ENCODE assay signal across 1 cellular context in the genomic region with DNA sequence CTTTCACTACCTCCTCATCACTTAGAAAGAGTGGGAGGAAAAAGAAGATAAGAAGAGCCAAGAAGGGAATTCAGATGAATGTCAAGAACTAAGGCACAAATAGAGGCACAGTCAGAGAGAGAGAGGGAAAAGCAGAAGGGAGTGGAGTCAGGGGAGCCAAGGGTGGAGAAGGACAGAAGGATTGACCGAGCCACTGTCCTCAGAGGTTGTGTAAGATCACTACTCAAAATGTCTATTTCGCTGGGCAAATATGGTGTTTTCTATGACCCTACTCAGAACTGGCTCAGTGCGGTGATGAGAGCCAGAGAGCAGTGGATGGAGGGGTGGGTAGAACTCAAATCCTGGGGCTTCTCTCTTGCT.
TF ChIP-seq lines count a peak whose summit lies in the region.

No MANE protein-coding gene starts in this region.

TF ChIP-seq in HepG2, 621 proteins besides CTCF, POLR2A, EP300 and RAD21 (continued from another document):
- TF ChIP-seq, protein P1, sequence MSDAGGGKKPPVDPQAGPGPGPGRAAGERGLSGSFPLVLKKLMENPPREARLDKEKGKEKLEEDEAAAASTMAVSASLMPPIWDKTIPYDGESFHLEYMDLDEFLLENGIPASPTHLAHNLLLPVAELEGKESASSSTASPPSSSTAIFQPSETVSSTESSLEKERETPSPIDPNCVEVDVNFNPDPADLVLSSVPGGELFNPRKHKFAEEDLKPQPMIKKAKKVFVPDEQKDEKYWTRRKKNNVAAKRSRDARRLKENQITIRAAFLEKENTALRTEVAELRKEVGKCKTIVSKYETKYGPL (CRISPR knock-in tag; IDR thresholded peaks at IDR 0.05), result no peak
- TF ChIP-seq, protein P2, sequence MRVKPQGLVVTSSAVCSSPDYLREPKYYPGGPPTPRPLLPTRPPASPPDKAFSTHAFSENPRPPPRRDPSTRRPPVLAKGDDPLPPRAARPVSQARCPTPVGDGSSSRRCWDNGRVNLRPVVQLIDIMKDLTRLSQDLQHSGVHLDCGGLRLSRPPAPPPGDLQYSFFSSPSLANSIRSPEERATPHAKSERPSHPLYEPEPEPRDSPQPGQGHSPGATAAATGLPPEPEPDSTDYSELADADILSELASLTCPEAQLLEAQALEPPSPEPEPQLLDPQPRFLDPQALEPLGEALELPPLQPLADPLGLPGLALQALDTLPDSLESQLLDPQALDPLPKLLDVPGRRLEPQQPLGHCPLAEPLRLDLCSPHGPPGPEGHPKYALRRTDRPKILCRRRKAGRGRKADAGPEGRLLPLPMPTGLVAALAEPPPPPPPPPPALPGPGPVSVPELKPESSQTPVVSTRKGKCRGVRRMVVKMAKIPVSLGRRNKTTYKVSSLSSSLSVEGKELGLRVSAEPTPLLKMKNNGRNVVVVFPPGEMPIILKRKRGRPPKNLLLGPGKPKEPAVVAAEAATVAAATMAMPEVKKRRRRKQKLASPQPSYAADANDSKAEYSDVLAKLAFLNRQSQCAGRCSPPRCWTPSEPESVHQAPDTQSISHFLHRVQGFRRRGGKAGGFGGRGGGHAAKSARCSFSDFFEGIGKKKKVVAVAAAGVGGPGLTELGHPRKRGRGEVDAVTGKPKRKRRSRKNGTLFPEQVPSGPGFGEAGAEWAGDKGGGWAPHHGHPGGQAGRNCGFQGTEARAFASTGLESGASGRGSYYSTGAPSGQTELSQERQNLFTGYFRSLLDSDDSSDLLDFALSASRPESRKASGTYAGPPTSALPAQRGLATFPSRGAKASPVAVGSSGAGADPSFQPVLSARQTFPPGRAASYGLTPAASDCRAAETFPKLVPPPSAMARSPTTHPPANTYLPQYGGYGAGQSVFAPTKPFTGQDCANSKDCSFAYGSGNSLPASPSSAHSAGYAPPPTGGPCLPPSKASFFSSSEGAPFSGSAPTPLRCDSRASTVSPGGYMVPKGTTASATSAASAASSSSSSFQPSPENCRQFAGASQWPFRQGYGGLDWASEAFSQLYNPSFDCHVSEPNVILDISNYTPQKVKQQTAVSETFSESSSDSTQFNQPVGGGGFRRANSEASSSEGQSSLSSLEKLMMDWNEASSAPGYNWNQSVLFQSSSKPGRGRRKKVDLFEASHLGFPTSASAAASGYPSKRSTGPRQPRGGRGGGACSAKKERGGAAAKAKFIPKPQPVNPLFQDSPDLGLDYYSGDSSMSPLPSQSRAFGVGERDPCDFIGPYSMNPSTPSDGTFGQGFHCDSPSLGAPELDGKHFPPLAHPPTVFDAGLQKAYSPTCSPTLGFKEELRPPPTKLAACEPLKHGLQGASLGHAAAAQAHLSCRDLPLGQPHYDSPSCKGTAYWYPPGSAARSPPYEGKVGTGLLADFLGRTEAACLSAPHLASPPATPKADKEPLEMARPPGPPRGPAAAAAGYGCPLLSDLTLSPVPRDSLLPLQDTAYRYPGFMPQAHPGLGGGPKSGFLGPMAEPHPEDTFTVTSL (CRISPR knock-in tag; IDR thresholded peaks at IDR 0.05; ENCODE audit: borderline replicate concordance), result no peak
- TF ChIP-seq NFRKB (IDR thresholded peaks at IDR 0.05), result peak; percentile 57; the same call in 1 of the 2 replicates
- peak; percentile 37 for TF ChIP-seq ZNF282 (IDR thresholded peaks at IDR 0.05; ENCODE audit: partially characterized antibody)
- TF ChIP-seq, protein P3, sequence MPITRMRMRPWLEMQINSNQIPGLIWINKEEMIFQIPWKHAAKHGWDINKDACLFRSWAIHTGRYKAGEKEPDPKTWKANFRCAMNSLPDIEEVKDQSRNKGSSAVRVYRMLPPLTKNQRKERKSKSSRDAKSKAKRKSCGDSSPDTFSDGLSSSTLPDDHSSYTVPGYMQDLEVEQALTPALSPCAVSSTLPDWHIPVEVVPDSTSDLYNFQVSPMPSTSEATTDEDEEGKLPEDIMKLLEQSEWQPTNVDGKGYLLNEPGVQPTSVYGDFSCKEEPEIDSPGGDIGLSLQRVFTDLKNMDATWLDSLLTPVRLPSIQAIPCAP (CRISPR knock-in tag; IDR thresholded peaks at IDR 0.05; ENCODE audit: low read depth), result no peak
- no peak for TF ChIP-seq SIN3A (IDR thresholded peaks at IDR 0.05; ENCODE audit: borderline replicate concordance, low read depth, low read length)
- no peak for TF ChIP-seq ESRRA (CRISPR knock-in tag; IDR thresholded peaks at IDR 0.05; ENCODE audit: low read depth)
- TF ChIP-seq, protein P4, sequence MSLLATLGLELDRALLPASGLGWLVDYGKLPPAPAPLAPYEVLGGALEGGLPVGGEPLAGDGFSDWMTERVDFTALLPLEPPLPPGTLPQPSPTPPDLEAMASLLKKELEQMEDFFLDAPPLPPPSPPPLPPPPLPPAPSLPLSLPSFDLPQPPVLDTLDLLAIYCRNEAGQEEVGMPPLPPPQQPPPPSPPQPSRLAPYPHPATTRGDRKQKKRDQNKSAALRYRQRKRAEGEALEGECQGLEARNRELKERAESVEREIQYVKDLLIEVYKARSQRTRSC (CRISPR knock-in tag; IDR thresholded peaks at IDR 0.05; ENCODE audit: low read depth), result no peak
- no peak for TF ChIP-seq SALL1 (CRISPR knock-in tag; IDR thresholded peaks at IDR 0.05)
- TF ChIP-seq, protein P5, sequence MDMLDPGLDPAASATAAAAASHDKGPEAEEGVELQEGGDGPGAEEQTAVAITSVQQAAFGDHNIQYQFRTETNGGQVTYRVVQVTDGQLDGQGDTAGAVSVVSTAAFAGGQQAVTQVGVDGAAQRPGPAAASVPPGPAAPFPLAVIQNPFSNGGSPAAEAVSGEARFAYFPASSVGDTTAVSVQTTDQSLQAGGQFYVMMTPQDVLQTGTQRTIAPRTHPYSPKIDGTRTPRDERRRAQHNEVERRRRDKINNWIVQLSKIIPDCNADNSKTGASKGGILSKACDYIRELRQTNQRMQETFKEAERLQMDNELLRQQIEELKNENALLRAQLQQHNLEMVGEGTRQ (IDR thresholded peaks at IDR 0.05; ENCODE audit: low read depth, low read length), result no peak
- TF ChIP-seq, protein P5 (CRISPR knock-in tag; IDR thresholded peaks at IDR 0.05; ENCODE audit: borderline replicate concordance), result no peak
- TF ChIP-seq, protein P6, sequence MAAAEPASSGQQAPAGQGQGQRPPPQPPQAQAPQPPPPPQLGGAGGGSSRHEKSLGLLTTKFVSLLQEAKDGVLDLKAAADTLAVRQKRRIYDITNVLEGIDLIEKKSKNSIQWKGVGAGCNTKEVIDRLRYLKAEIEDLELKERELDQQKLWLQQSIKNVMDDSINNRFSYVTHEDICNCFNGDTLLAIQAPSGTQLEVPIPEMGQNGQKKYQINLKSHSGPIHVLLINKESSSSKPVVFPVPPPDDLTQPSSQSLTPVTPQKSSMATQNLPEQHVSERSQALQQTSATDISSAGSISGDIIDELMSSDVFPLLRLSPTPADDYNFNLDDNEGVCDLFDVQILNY (CRISPR knock-in tag; conservative IDR thresholded peaks at IDR 0.05), result no peak
- TF ChIP-seq ZMAT3 (CRISPR knock-in tag; conservative IDR thresholded peaks at IDR 0.05), result no peak
- no peak for TF ChIP-seq ZEB1 (IDR thresholded peaks at IDR 0.05; ENCODE audit: insufficient replicate concordance, low read depth)
- TF ChIP-seq, protein P7, sequence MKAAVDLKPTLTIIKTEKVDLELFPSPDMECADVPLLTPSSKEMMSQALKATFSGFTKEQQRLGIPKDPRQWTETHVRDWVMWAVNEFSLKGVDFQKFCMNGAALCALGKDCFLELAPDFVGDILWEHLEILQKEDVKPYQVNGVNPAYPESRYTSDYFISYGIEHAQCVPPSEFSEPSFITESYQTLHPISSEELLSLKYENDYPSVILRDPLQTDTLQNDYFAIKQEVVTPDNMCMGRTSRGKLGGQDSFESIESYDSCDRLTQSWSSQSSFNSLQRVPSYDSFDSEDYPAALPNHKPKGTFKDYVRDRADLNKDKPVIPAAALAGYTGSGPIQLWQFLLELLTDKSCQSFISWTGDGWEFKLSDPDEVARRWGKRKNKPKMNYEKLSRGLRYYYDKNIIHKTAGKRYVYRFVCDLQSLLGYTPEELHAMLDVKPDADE (CRISPR knock-in tag; IDR thresholded peaks at IDR 0.05), result no peak
- no peak for TF ChIP-seq NRL (CRISPR knock-in tag; IDR thresholded peaks at IDR 0.05; ENCODE audit: borderline replicate concordance)
- TF ChIP-seq ETV5 (CRISPR knock-in tag; IDR thresholded peaks at IDR 0.05; ENCODE audit: borderline replicate concordance), result no peak
- TF ChIP-seq, protein P8, sequence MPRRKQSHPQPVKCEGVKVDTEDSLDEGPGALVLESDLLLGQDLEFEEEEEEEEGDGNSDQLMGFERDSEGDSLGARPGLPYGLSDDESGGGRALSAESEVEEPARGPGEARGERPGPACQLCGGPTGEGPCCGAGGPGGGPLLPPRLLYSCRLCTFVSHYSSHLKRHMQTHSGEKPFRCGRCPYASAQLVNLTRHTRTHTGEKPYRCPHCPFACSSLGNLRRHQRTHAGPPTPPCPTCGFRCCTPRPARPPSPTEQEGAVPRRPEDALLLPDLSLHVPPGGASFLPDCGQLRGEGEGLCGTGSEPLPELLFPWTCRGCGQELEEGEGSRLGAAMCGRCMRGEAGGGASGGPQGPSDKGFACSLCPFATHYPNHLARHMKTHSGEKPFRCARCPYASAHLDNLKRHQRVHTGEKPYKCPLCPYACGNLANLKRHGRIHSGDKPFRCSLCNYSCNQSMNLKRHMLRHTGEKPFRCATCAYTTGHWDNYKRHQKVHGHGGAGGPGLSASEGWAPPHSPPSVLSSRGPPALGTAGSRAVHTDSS (CRISPR knock-in tag; conservative IDR thresholded peaks at IDR 0.05), result no peak
- TF ChIP-seq SOX6 (IDR thresholded peaks at IDR 0.05), result peak; percentile 44; the same call in 1 of the 2 replicates
- no peak for TF ChIP-seq SOX6 (CRISPR knock-in tag; IDR thresholded peaks at IDR 0.05)
- TF ChIP-seq SP1 (IDR thresholded peaks at IDR 0.05), result 0 out of 2 replicates have a peak, but pooled peaks have one; percentile 5
- TF ChIP-seq SP1 (CRISPR knock-in tag; IDR thresholded peaks at IDR 0.05), result no peak
- TF ChIP-seq ZNF207 (IDR thresholded peaks at IDR 0.05; ENCODE audit: borderline replicate concordance), result peak; percentile 31; the same call in 1 of the 2 replicates
- TF ChIP-seq PLRG1 (conservative IDR thresholded peaks at IDR 0.05), result 0 out of 2 replicates have a peak, but pooled peaks have one; percentile 83
- TF ChIP-seq FOXP1 (IDR thresholded peaks at IDR 0.05), result 0 out of 2 replicates have a peak, but pooled peaks have one; percentile 26
- TF ChIP-seq FOXP1 (CRISPR knock-in tag; IDR thresholded peaks at IDR 0.05), result no peak
- TF ChIP-seq, protein P9, sequence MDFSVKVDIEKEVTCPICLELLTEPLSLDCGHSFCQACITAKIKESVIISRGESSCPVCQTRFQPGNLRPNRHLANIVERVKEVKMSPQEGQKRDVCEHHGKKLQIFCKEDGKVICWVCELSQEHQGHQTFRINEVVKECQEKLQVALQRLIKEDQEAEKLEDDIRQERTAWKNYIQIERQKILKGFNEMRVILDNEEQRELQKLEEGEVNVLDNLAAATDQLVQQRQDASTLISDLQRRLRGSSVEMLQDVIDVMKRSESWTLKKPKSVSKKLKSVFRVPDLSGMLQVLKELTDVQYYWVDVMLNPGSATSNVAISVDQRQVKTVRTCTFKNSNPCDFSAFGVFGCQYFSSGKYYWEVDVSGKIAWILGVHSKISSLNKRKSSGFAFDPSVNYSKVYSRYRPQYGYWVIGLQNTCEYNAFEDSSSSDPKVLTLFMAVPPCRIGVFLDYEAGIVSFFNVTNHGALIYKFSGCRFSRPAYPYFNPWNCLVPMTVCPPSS (IDR thresholded peaks at IDR 0.05), result 0 out of 2 replicates have a peak, but pooled peaks have one; percentile 90
- TF ChIP-seq AGO1 (IDR thresholded peaks at IDR 0.05; ENCODE audit: low read depth, low read length, poor library complexity, severe bottlenecking), result no peak
- TF ChIP-seq NONO (IDR thresholded peaks at IDR 0.05), result 0 out of 2 replicates have a peak, but pooled peaks have one; percentile 53
- TF ChIP-seq NONO (CRISPR knock-in tag; conservative IDR thresholded peaks at IDR 0.05), result no peak
- no peak for TF ChIP-seq RFX3 (CRISPR knock-in tag; IDR thresholded peaks at IDR 0.05)
- TF ChIP-seq JUNB (CRISPR knock-in tag; IDR thresholded peaks at IDR 0.05; ENCODE audit: borderline replicate concordance), result 0 out of 2 replicates have a peak, but pooled peaks have one; percentile 35
- TF ChIP-seq ZSCAN9 (CRISPR knock-in tag; IDR thresholded peaks at IDR 0.05; ENCODE audit: borderline replicate concordance), result no peak
- TF ChIP-seq, protein P10, sequence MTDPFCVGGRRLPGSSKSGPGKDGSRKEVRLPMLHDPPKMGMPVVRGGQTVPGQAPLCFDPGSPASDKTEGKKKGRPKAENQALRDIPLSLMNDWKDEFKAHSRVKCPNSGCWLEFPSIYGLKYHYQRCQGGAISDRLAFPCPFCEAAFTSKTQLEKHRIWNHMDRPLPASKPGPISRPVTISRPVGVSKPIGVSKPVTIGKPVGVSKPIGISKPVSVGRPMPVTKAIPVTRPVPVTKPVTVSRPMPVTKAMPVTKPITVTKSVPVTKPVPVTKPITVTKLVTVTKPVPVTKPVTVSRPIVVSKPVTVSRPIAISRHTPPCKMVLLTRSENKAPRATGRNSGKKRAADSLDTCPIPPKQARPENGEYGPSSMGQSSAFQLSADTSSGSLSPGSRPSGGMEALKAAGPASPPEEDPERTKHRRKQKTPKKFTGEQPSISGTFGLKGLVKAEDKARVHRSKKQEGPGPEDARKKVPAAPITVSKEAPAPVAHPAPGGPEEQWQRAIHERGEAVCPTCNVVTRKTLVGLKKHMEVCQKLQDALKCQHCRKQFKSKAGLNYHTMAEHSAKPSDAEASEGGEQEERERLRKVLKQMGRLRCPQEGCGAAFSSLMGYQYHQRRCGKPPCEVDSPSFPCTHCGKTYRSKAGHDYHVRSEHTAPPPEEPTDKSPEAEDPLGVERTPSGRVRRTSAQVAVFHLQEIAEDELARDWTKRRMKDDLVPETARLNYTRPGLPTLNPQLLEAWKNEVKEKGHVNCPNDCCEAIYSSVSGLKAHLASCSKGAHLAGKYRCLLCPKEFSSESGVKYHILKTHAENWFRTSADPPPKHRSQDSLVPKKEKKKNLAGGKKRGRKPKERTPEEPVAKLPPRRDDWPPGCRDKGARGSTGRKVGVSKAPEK (CRISPR knock-in tag; IDR thresholded peaks at IDR 0.05; ENCODE audit: borderline replicate concordance), result no peak
- TF ChIP-seq KLF13 (CRISPR knock-in tag; IDR thresholded peaks at IDR 0.05), result no peak
- TF ChIP-seq ZNF17 (CRISPR knock-in tag; IDR thresholded peaks at IDR 0.05), result no peak
- TF ChIP-seq TOPORS (CRISPR knock-in tag; IDR thresholded peaks at IDR 0.05), result no peak
- TF ChIP-seq HOXA3 (CRISPR knock-in tag; IDR thresholded peaks at IDR 0.05), result no peak
- TF ChIP-seq CAMTA2 (CRISPR knock-in tag; IDR thresholded peaks at IDR 0.05; ENCODE audit: borderline replicate concordance), result no peak
- TF ChIP-seq KDM1A (CRISPR knock-in tag; IDR thresholded peaks at IDR 0.05), result no peak
- TF ChIP-seq FOXA1 (IDR thresholded peaks at IDR 0.05), result 0 out of 2 replicates have a peak, but pooled peaks have one; percentile 28
- no peak for TF ChIP-seq FOXA1 (CRISPR knock-in tag; IDR thresholded peaks at IDR 0.05)
